In genomic region chr16:489606-490005, GRCh38 we compare ENCODE assay signal across 28 cellular contexts.
"Had no signal": no experiment of that assay in that cellular context is flagged by ENCODE, and none has a peak within 500 bp of the region (broad histone marks: within the 10 kb centered on the region; RNA-seq: fewer than 3 reads in every experiment).

No MANE protein-coding gene starts in this region.

- H3K9me3 Mint-ChIP-seq: activated CD4-positive, alpha-beta T cell treated with anti-CD3 and anti-CD28 coated beads, Interleukin-2, amount 10 ng/mL, durations not matched to agents 24 days and 14 days; activated naive CD4-positive, alpha-beta T cell treated with anti-CD3 and anti-CD28 coated beads, Interleukin-2, amount 10 ng/mL, durations not matched to agents 7 days and 5 days; activated naive CD8-positive, alpha-beta T cell treated with anti-CD3 and anti-CD28 coated beads, Interleukin-2, amount 50 U/mL, for 24 hours; brain had no signal

- H3K27me3 Mint-ChIP-seq: activated CD4-positive, alpha-beta T cell treated with anti-CD3 and anti-CD28 coated beads, Interleukin-2, amount 10 ng/mL, durations not matched to agents 24 days and 14 days; activated CD8-positive, alpha-beta memory T cell treated with anti-CD3 and anti-CD28 coated beads, Interleukin-2, amount 10 ng/mL, durations not matched to agents 7 days and 5 days; activated naive CD4-positive, alpha-beta T cell treated with anti-CD3 and anti-CD28 coated beads, Interleukin-2, amount 10 ng/mL, durations not matched to agents 7 days and 5 days; activated naive CD8-positive, alpha-beta T cell; activated naive CD8-positive, alpha-beta T cell treated with anti-CD3 and anti-CD28 coated beads, Interleukin-2, amount 50 U/mL, for 24 hours; brain had no signal

- H3K36me3 Mint-ChIP-seq: activated CD8-positive, alpha-beta memory T cell treated with anti-CD3 and anti-CD28 coated beads, Interleukin-2, amount 10 ng/mL, durations not matched to agents 7 days and 5 days had no signal

- H3K4me3 Mint-ChIP-seq: activated CD4-positive, alpha-beta T cell treated with anti-CD3 and anti-CD28 coated beads, Interleukin-2, amount 10 ng/mL, durations not matched to agents 24 days and 14 days; activated CD8-positive, alpha-beta memory T cell treated with anti-CD3 and anti-CD28 coated beads, Interleukin-2, amount 10 ng/mL, durations not matched to agents 7 days and 5 days; activated naive CD4-positive, alpha-beta T cell treated with anti-CD3 and anti-CD28 coated beads, Interleukin-2, amount 10 ng/mL, durations not matched to agents 7 days and 5 days; activated naive CD8-positive, alpha-beta T cell; activated naive CD8-positive, alpha-beta T cell treated with anti-CD3 and anti-CD28 coated beads, Interleukin-2, amount 50 U/mL, for 24 hours; brain had no signal

- H3K27me3 ChIP-seq: SJCRH30 had no signal

- DNase-seq: activated CD4-positive, alpha-beta T cell treated with anti-CD3 and anti-CD28 coated beads, Interleukin-2, amount 10 ng/mL, durations not matched to agents 24 days and 14 days; activated CD4-positive, alpha-beta T cell treated with anti-CD3 and anti-CD28 coated beads, Interleukin-2, amount 50 U/mL, for 4 hours; activated CD8-positive, alpha-beta memory T cell treated with anti-CD3 and anti-CD28 coated beads for 24 hours; activated CD8-positive, alpha-beta memory T cell treated with anti-CD3 and anti-CD28 coated beads, Interleukin-2, amount 10 ng/mL, durations not matched to agents 7 days and 5 days; activated CD8-positive, alpha-beta memory T cell treated with anti-CD3 and anti-CD28 coated beads, Interleukin-2, amount 50 U/mL, for 48 hours; activated effector memory CD4-positive, alpha-beta T cell treated with Interleukin-2 at 50 U/mL for 16 hours; activated naive CD4-positive, alpha-beta T cell treated with anti-CD3 and anti-CD28 coated beads, Interleukin-2, amount 10 ng/mL, durations not matched to agents 7 days and 5 days; activated naive CD8-positive, alpha-beta T cell treated with anti-CD3 and anti-CD28 coated beads, Interleukin-2, amount 50 U/mL, for 24 hours; activated T-cell treated with anti-CD3 and anti-CD28 coated beads, Interleukin-2, amount 50 U/mL, for 48 hours; anterior cingulate cortex; caudate nucleus; cerebellar nuclear complex; NCI-H1048; NCI-H1105 treated with DMSO at 0.1 percent for 48 hours; NCI-H1436; NCI-H1694; NCI-H1930; NCI-H2081 treated with DMSO at 0.1 percent for 48 hours; NCI-H226; NCI-H524 treated with DMSO at 0.1 percent for 48 hours; PC-9; SHP77; SJCRH30; T1000; WERI-Rb-1 had no signal

- H3K4me1 Mint-ChIP-seq: activated CD4-positive, alpha-beta T cell treated with anti-CD3 and anti-CD28 coated beads, Interleukin-2, amount 10 ng/mL, durations not matched to agents 24 days and 14 days; activated naive CD4-positive, alpha-beta T cell treated with anti-CD3 and anti-CD28 coated beads, Interleukin-2, amount 10 ng/mL, durations not matched to agents 7 days and 5 days; brain had no signal

- H3K4me3 ChIP-seq: PC-9, SJCRH30, SK-N-MC had no signal

- H3K4me1 ChIP-seq: SJCRH30 had no signal

- H3K9me3 ChIP-seq: SJCRH30 had no signal

- H3K27ac Mint-ChIP-seq: activated CD4-positive, alpha-beta T cell treated with anti-CD3 and anti-CD28 coated beads, Interleukin-2, amount 10 ng/mL, durations not matched to agents 24 days and 14 days; activated CD8-positive, alpha-beta memory T cell treated with anti-CD3 and anti-CD28 coated beads, Interleukin-2, amount 10 ng/mL, durations not matched to agents 7 days and 5 days; activated naive CD4-positive, alpha-beta T cell treated with anti-CD3 and anti-CD28 coated beads, Interleukin-2, amount 10 ng/mL, durations not matched to agents 7 days and 5 days; activated naive CD8-positive, alpha-beta T cell; activated naive CD8-positive, alpha-beta T cell treated with anti-CD3 and anti-CD28 coated beads, Interleukin-2, amount 50 U/mL, for 24 hours; brain had no signal

- ATAC-seq: activated CD8-positive, alpha-beta memory T cell treated with anti-CD3 and anti-CD28 coated beads, Interleukin-2, amount 10 ng/mL, durations not matched to agents 7 days and 5 days; activated naive CD8-positive, alpha-beta T cell treated with anti-CD3 and anti-CD28 coated beads, Interleukin-2, amount 50 U/mL, for 24 hours had no signal
